Comparison of ENCODE assay signal across 22 cellular contexts in the genomic region with DNA sequence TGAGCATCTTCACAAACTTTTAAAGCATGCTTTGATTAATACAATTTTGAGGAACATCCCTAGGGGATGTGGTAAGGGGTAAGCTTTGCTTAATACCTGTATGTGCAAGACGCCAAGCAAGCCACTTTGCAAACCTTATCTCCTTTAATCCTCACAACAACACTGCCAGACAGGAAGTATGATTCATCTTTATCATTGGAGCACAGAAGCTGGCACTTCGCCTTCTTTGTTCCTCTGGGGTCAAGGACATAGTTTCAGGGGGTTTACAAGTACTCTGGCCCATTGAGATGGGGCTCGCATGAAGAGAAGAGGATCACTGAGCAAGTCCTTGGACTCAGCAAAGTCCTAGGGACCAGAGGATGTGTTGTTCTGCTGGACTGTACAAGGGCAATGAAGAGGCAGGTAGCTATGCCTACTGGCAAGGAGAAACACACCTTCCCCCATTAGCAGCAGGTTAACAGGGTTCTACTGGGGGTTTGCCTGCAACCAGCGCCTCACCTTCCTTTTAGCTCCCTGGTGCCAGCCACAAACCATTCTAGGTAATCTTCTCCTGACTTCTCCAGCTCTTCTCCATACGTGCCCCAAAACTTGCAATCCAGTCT. TPM values are rescaled to one million over a fixed set of nuclear protein-coding genes. Genes with fewer than 3 reads are reported as not detected.
DNase-seq lines count a peak whose midpoint lies in the region; ATAC-seq, FAIRE-seq and TF ChIP-seq lines count a peak whose summit lies in the region.
"Had no signal": no experiment of that assay in that cellular context is flagged by ENCODE, and none has a peak within 500 bp of the region (broad histone marks: within the 10 kb centered on the region; RNA-seq: fewer than 3 reads in every experiment).

No MANE protein-coding gene starts in this region.

- H3K4me1 ChIP-seq in HepG2 (ENCODE audit: insufficient read depth, low read length) (no peaks in the 10 kb centered on the region), right lobe of liver (no peaks in the 10 kb centered on the region), RWPE2 (ENCODE audit: insufficient read depth, poor library complexity, severe bottlenecking) (peaks cover 13% of the 10 kb centered on the region), ovary (ENCODE audit: insufficient read depth) (no peaks in the 10 kb centered on the region), mucosa of descending colon (ENCODE audit: low read depth) (no peaks in the 10 kb centered on the region)
- H3K4me1 ChIP-seq in CD8-positive, alpha-beta memory T cell (ENCODE audit: insufficient read depth, low read length) = peaks cover 3% of the 10 kb centered on the region
- H3K4me1 ChIP-seq: A549, transverse colon had no signal

- no peak overlapping the region for H3K4me2 ChIP-seq in HepG2 (ENCODE audit: low read depth, low read length)
- H3K4me2 ChIP-seq: A549, hepatocyte had no signal

- TF ChIP-seq EP300 in HepG2 (IDR thresholded peaks at IDR 0.05; ENCODE audit: low read depth in 2 of 2, low read length in 2 of 2) (no peak), HepG2 (CRISPR knock-in tag; IDR thresholded peaks at IDR 0.05; ENCODE audit: borderline replicate concordance) (no peak), ovary (IDR thresholded peaks at IDR 0.05) (no peak)

- TF ChIP-seq CTCF in HepG2 (CRISPR knock-in tag; IDR thresholded peaks at IDR 0.05) = no peak
- no peak for TF ChIP-seq CTCF in right lobe of liver (IDR thresholded peaks at IDR 0.05)
- no peak for TF ChIP-seq CTCF in RWPE2 (IDR thresholded peaks at IDR 0.05; ENCODE audit: poor library complexity, severe bottlenecking)
- no peak for TF ChIP-seq CTCF in epithelial cell of esophagus (IDR thresholded peaks at IDR 0.05; ENCODE audit: insufficient read depth, low read depth, low read length, missing control alignments)
- TF ChIP-seq CTCF in ovary (IDR thresholded peaks at IDR 0.05) = no peak
- TF ChIP-seq CTCF in mucosa of descending colon (IDR thresholded peaks at IDR 0.05) = no peak

- no peaks in the 10 kb centered on the region for H3K79me2 ChIP-seq in HepG2 (ENCODE audit: insufficient read depth, low read length)
- H3K79me2 ChIP-seq: hepatocyte had no signal

- DNase-seq in HepG2 (ENCODE audit: low spot score) (peak; percentile 16), right lobe of liver (no peak), RWPE2 (ENCODE audit: low spot score) (no peak), epithelial cell of esophagus (ENCODE audit: low read depth) (peak; percentile 32), ovary (no peak), mucosa of descending colon (no peak), HT-29 (ENCODE audit: low spot score) (no peak)
- DNase-seq in CD8-positive, alpha-beta memory T cell = no peak
- DNase-seq: amygdala, HFFc6, left cardiac atrium, midbrain, NCI-H187, NCI-H510A treated with DMSO at 0.1 percent for 48 hours, small intestine, transverse colon had no signal

- no peak for TF ChIP-seq RAD21 in HepG2 (CRISPR knock-in tag; IDR thresholded peaks at IDR 0.05)

- 2% methylated on average over 5 of the region's 5 CpGs for WGBS in HepG2 (ENCODE audit: low lambda C conversion rate)
- 52% methylated on average over 4 of the region's 5 CpGs for WGBS in right lobe of liver (ENCODE audit: insufficient coverage, low coverage, low lambda C conversion rate, missing lambda C conversion rate)
- WGBS in ovary, 3 donors = 63 to 73% (median 65%) methylated on average over 5 of the region's 5 CpGs

- in situ Hi-C loops in HepG2 (cut with HindIII; ENCODE audit: extremely low pct_ligation_motif_present, low pct_unique_long_range_greater_than_20kb) = no loop called here

- intact Hi-C loops in HepG2 (cut with micrococcal nuclease; ENCODE audit: unreplicated experiment) = no loop called here
- intact Hi-C loops in right lobe of liver (cut with DNase I) = no loop called here
- intact Hi-C loops in ovary (cut with DNase I) = no loop called here
- intact Hi-C loops in mucosa of descending colon (cut with DNase I, micrococcal nuclease) = no loop called here

- TF ChIP-seq POLR2A in HepG2 (IDR thresholded peaks at IDR 0.05; ENCODE audit: insufficient read depth in 1 of 2, low read depth in 2 of 2, low read length in 2 of 2) = no peak
- TF ChIP-seq POLR2A in right lobe of liver (IDR thresholded peaks at IDR 0.05) = no peak
- TF ChIP-seq POLR2A in ovary (IDR thresholded peaks at IDR 0.05) = no peak

- H3K4me1 Mint-ChIP-seq in CD8-positive, alpha-beta memory T cell = peaks cover 0 to 20% (median 7%) of the 10 kb centered on the region in 3 donors

- H3K36me3 Mint-ChIP-seq in CD8-positive, alpha-beta memory T cell = peaks cover 2 to 3% (median 2%) of the 10 kb centered on the region in 3 donors
- H3K36me3 Mint-ChIP-seq: CD14-positive monocyte had no signal

- no peak overlapping the region for H3K27ac Mint-ChIP-seq in CD8-positive, alpha-beta memory T cell
- H3K27ac Mint-ChIP-seq: CD14-positive monocyte, HFFc6 had no signal

- no peaks in the 10 kb centered on the region for H4K20me1 ChIP-seq in HepG2 (ENCODE audit: insufficient read depth, low read length)

- no peak overlapping the region for H2AFZ ChIP-seq in HepG2 (ENCODE audit: low read length)
- H2AFZ ChIP-seq: hepatocyte had no signal

- ATAC-seq in HepG2 = no peak
- ATAC-seq in right lobe of liver = no peak
- no peak for ATAC-seq in RWPE2 (ENCODE audit: low read depth)
- no peak for ATAC-seq in mucosa of descending colon
- ATAC-seq: A549, left cardiac atrium had no signal

- BruUV-seq in HepG2 (replicated peaks; lab: Mats Ljungman, UMichigan) = no TSS peak

- CTCF ChIA-PET in HepG2 (lab: Yijun Ruan, JAX; ENCODE audit: low intra/inter-chr PET ratio, low total read pairs) = no interaction called here
- CTCF ChIA-PET in CD8-positive, alpha-beta memory T cell (lab: Charles Lee) = no interaction called here

- H3K4me3 Mint-ChIP-seq in CD8-positive, alpha-beta memory T cell = no peak overlapping the region
- H3K4me3 Mint-ChIP-seq: CD14-positive monocyte, HFFc6 had no signal

- peaks cover 0 to 4% (median 0%) of the 10 kb centered on the region in 5 donors for H3K9me3 Mint-ChIP-seq in CD8-positive, alpha-beta memory T cell

- FAIRE-seq in HepG2 (lab: Jason Lieb, UNC) = no peak
- FAIRE-seq: A549, colon, small intestine had no signal

- no peak overlapping the region for H3K9ac ChIP-seq in HepG2 (ENCODE audit: insufficient read depth, low read depth, low read length)

- H3K36me3 ChIP-seq in HepG2 (replicated peaks in 1 of 2; ENCODE audit: control insufficient read depth in 1 of 2, insufficient read depth in 2 of 2, low read length in 2 of 2) = no peaks in the 10 kb centered on the region
- no peaks in the 10 kb centered on the region for H3K36me3 ChIP-seq in right lobe of liver
- H3K36me3 ChIP-seq in RWPE2 (ENCODE audit: low read depth) = no peaks in the 10 kb centered on the region
- no peaks in the 10 kb centered on the region for H3K36me3 ChIP-seq in ovary
- no peaks in the 10 kb centered on the region for H3K36me3 ChIP-seq in mucosa of descending colon (ENCODE audit: low read depth)
- no peaks in the 10 kb centered on the region for H3K36me3 ChIP-seq in CD8-positive, alpha-beta memory T cell (ENCODE audit: insufficient read depth, low read length)
- H3K36me3 ChIP-seq: transverse colon had no signal

- peaks cover 0 to 6% of the 10 kb centered on the region in 2 experiments; a peak in 2 of 5 replicates for H3K27me3 ChIP-seq in HepG2 (ENCODE audit: control insufficient read depth in 1 of 2, insufficient read depth in 2 of 2, low read length in 2 of 2)
- H3K27me3 ChIP-seq in right lobe of liver = no peaks in the 10 kb centered on the region
- H3K27me3 ChIP-seq in RWPE2 (ENCODE audit: insufficient read depth, poor library complexity, severe bottlenecking) = no peaks in the 10 kb centered on the region
- H3K27me3 ChIP-seq in ovary = no peaks in the 10 kb centered on the region
- no peaks in the 10 kb centered on the region for H3K27me3 ChIP-seq in CD8-positive, alpha-beta memory T cell (ENCODE audit: insufficient read depth, low read length, poor library complexity, severe bottlenecking)
- H3K27me3 ChIP-seq: hepatocyte, transverse colon had no signal

- H3K9me3 ChIP-seq in HepG2 (ENCODE audit: low read length) (no peaks in the 10 kb centered on the region), right lobe of liver (no peaks in the 10 kb centered on the region), RWPE2 (ENCODE audit: severe bottlenecking) (no peaks in the 10 kb centered on the region), ovary (no peaks in the 10 kb centered on the region), mucosa of descending colon (no peaks in the 10 kb centered on the region)
- no peaks in the 10 kb centered on the region for H3K9me3 ChIP-seq in CD8-positive, alpha-beta memory T cell (ENCODE audit: low read length)
- H3K9me3 ChIP-seq: A549, transverse colon had no signal

- POLR2A ChIA-PET in HepG2 (lab: Yijun Ruan, JAX) = no interaction called here
- POLR2A ChIA-PET in CD8-positive, alpha-beta memory T cell (lab: Charles Lee) = no interaction called here

- H3K27me3 Mint-ChIP-seq in CD8-positive, alpha-beta memory T cell = peaks cover 6 to 8% of the 10 kb centered on the region in 2 donors

- H3K27ac ChIP-seq in HepG2 (ENCODE audit: extremely low read length, insufficient read depth, low read length) (no peak overlapping the region), right lobe of liver (no peak overlapping the region), RWPE2 (ENCODE audit: poor library complexity, severe bottlenecking) (peak overlapping the region; percentile 38), ovary (no peak overlapping the region)
- H3K27ac ChIP-seq in CD8-positive, alpha-beta memory T cell (ENCODE audit: low read depth, low read length) = no peak overlapping the region
- H3K27ac ChIP-seq: A549, hepatocyte, transverse colon had no signal

- H3K4me3 ChIP-seq in HepG2 (replicated peaks in 1 of 3; ENCODE audit: insufficient read depth in 1 of 3, low read depth in 2 of 3, low read length in 3 of 3) (no peak overlapping the region), right lobe of liver (no peak overlapping the region), RWPE2 (ENCODE audit: severe bottlenecking) (no peak overlapping the region), epithelial cell of esophagus (ENCODE audit: low read length) (no peak overlapping the region), ovary (no peak overlapping the region), mucosa of descending colon (no peak overlapping the region)
- no peak overlapping the region for H3K4me3 ChIP-seq in CD8-positive, alpha-beta memory T cell (ENCODE audit: low read length)
- H3K4me3 ChIP-seq: A549, hepatocyte, transverse colon had no signal

RNA-seq across cellular contexts. Expression of a gene that starts 8.8 kb away (rescaled TPM):
- total RNA-seq in HepG2 (2016; rRNA removed; fragmentation: Illumina TruSeq; extraction: Trizol) (not detected in 2 replicates), right lobe of liver (not detected), ovary (not detected), mucosa of descending colon (not detected)
- total RNA-seq in HepG2 (2016; cell fraction: cytosol; rRNA removed; fragmentation: Illumina TruSeq; extraction: Trizol; ENCODE audit: low read depth) = not detected in 2 replicates
- total RNA-seq in HepG2 (2016; cell fraction: insoluble cytoplasmic fraction; rRNA removed; fragmentation: Illumina TruSeq; extraction: Trizol) = not detected in 2 replicates
- total RNA-seq in HepG2 (2016; cell fraction: membrane; rRNA removed; fragmentation: Illumina TruSeq; extraction: Trizol) = not detected in 2 replicates
- not detected in 2 replicates for total RNA-seq in HepG2 (2016; cell fraction: nucleus; rRNA removed; fragmentation: Illumina TruSeq; extraction: Trizol)
- polyA plus RNA-seq in HepG2 (2011; rRNA removed) (not detected in 2 replicates), ovary (not detected)
- not detected in 2 replicates for polyA plus RNA-seq in HepG2 (2011; cell fraction: cytosol; rRNA removed)
- polyA plus RNA-seq in HepG2 (2011; cell fraction: nucleus; rRNA removed) = not detected in 2 replicates
- not detected in 2 replicates for polyA plus RNA-seq in HepG2 (2012)
- not detected in 2 replicates for polyA plus RNA-seq in HepG2 (2016; cell fraction: cytosol; fragmentation: Illumina TruSeq; extraction: Trizol; ENCODE audit: low read depth)
- not detected in 2 replicates for polyA plus RNA-seq in HepG2 (2016; cell fraction: insoluble cytoplasmic fraction; fragmentation: Illumina TruSeq; extraction: Trizol; ENCODE audit: low read depth)
- not detected in 2 replicates for polyA plus RNA-seq in HepG2 (2016; cell fraction: membrane; fragmentation: Illumina TruSeq; extraction: Trizol; ENCODE audit: low read depth)
- polyA plus RNA-seq in HepG2 (2016; cell fraction: nucleus; fragmentation: Illumina TruSeq; extraction: Trizol; ENCODE audit: insufficient read depth, low read depth) = not detected in 2 replicates
- not detected in 2 replicates for polyA minus RNA-seq in HepG2 (2011; rRNA and poly(A)+ RNA removed; ENCODE audit: low replicate concordance)
- polyA minus RNA-seq in HepG2 (2011; cell fraction: cytosol; rRNA and poly(A)+ RNA removed) = not detected in 2 replicates
- polyA minus RNA-seq in HepG2 (2011; cell fraction: nucleus; rRNA and poly(A)+ RNA removed) = not detected in 2 replicates
- total RNA-seq in CD8-positive, alpha-beta memory T cell = under 1 TPM in 1 of 2 experiments, not detected in 1; 0.44 TPM
- 3.2 TPM for polyA plus RNA-seq in CD8-positive, alpha-beta memory T cell
- total RNA-seq in HT-29 (2014; rRNA removed; shearing (Covaris generic)) = not detected in 2 replicates
- total RNA-seq: epithelial cell of proximal tubule, hepatocyte, HFFc6, left cardiac atrium, OCI-LY7, transverse colon had no signal
- polyA plus RNA-seq: A549, CD14-positive monocyte, hepatocyte, small intestine had no signal

Comparison
In these comparisons a context has a peak if more than half of its experiments do, and no peak if none do; other contexts are left out.
1. DNase-seq: peak in HepG2 (single experiment) and epithelial cell of esophagus (single experiment); none in right lobe of liver (0 of 3), RWPE2 (single experiment), ovary (0 of 5), mucosa of descending colon (0 of 3), CD8-positive, alpha-beta memory T cell (0 of 5) and HT-29 (single experiment).